1 cellular context compared by ENCODE assay signal in genomic region chr4:68324509-68325262, GRCh38.
TF ChIP-seq lines count a peak whose summit lies in the region.

No MANE protein-coding gene starts in this region.

TF ChIP-seq in WTC11, 78 proteins besides CTCF, POLR2A, EP300 and RAD21 (continued from another document):
- TF ChIP-seq ZNF512 (CRISPR knock-in tag; IDR thresholded peaks at IDR 0.05; ENCODE audit: borderline replicate concordance) (no peak), CDX4 (CRISPR knock-in tag; IDR thresholded peaks at IDR 0.05; ENCODE audit: borderline replicate concordance) (no peak), ZSCAN18 (CRISPR knock-in tag; IDR thresholded peaks at IDR 0.05) (no peak), ZNF263 (CRISPR knock-in tag; IDR thresholded peaks at IDR 0.05; ENCODE audit: low read depth) (no peak), E2F5 (CRISPR knock-in tag; IDR thresholded peaks at IDR 0.05) (no peak), GTF2I (CRISPR knock-in tag; conservative IDR thresholded peaks at IDR 0.05) (no peak), CREM (CRISPR knock-in tag; IDR thresholded peaks at IDR 0.05) (no peak), TEAD4 (CRISPR knock-in tag; IDR thresholded peaks at IDR 0.05) (no peak), NR1H2 (CRISPR knock-in tag; IDR thresholded peaks at IDR 0.05) (no peak), IRF1 (CRISPR knock-in tag; IDR thresholded peaks at IDR 0.05) (no peak)
